7 cellular contexts compared by ENCODE assay signal in the genomic region with DNA sequence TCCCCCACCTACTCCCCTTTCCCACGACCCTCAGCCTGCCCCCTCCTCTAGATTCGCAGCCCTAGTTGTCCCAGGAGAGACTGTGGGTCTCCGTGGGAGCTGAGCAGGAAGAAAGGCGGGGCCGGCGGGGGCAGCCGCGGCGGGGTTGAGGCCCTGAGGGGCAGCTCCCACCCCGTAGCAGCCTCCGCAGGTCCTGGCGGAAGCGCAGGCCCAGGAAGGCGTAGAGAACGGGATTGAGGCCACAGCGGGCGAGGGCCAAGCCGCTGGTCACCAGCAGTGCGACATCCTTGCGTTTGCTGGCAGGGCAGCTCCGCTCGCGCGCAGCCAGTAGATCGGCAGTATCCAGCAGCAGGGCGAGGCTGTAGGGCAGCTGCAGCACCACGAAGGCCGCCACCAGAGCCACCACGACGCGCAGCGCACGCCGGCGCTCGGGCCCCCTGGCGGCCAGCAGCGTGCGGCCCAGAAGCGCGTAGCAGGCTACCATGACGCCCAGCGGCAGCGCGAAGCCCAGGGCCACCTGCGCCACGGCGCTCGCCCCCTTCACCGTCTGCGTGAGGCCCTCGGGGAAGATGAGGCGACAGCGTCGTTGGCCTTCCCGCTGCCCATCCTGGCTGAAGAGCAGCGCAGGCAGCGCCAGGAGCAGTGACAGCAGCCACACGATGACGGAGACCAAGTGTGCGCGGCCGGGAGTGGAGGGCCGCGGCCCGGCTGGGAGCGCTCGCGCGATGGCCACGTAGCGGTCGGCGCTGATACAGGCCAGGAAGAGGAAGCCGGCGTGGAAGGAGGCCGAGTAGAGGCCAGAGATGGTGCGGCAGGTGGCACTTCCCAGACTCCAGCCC. TPM values are rescaled to one million over a fixed set of nuclear protein-coding genes. Genes with fewer than 3 reads are reported as not detected.
A peak's percentile ranks its signal among the peaks of the same experiment; 100 is the strongest.
DNase-seq lines count a peak whose midpoint lies in the region; ATAC-seq and TF ChIP-seq lines count a peak whose summit lies in the region.

No MANE protein-coding gene starts in this region.

- intact Hi-C loops in gastrocnemius medialis (cut with DNase I; ENCODE audit: low total_unique reads): loop anchor here (1.0 to 2.0 kb wide), 3 partner anchors 19 to 101 kb away; partner anchors contain the start of genes RETREG3 and TUBG1

- H3K27me3 Mint-ChIP-seq in T-helper 2 cell treated with Interferon-gamma antibody and Interleukin-4, amounts not matched to agents 5 μg/mL and 100 μg/mL, for 36 hours (ENCODE audit: low read depth): peaks cover 51% of the 10 kb centered on the region
- H3K27me3 Mint-ChIP-seq in brain: peaks cover 13% of the 10 kb centered on the region

- peak overlapping the region; percentile 91 for H3K27ac Mint-ChIP-seq in T-helper 2 cell treated with Interferon-gamma antibody and Interleukin-4, amounts not matched to agents 5 μg/mL and 100 μg/mL, for 36 hours
- H3K27ac Mint-ChIP-seq in brain: peak overlapping the region; percentile 82 to 100 (median 98)

- DNase-seq in NB4 (ENCODE audit: low read depth) (peak; percentile 90), gastrocnemius medialis (peak; percentile 66 to 83)
- DNase-seq in T-helper 2 cell treated with Interferon-gamma antibody and Interleukin-4, amounts not matched to agents 5 μg/mL and 100 μg/mL, for 36 hours (ENCODE audit: low spot score): peak; percentile 77

- H3K36me3 ChIP-seq in gastrocnemius medialis: no peaks in the 10 kb centered on the region

- H3K4me1 Mint-ChIP-seq in T-helper 2 cell treated with Interferon-gamma antibody and Interleukin-4, amounts not matched to agents 5 μg/mL and 100 μg/mL, for 36 hours (ENCODE audit: low read depth): peaks cover 46% of the 10 kb centered on the region
- peaks cover 74% of the 10 kb centered on the region for H3K4me1 Mint-ChIP-seq in brain

- H3K27ac ChIP-seq in gastrocnemius medialis: peak overlapping the region; percentile 93 to 99 (median 96)

- ATAC-seq in GM18502 (IDR thresholded peaks at IDR 0.05; ENCODE audit: poor library complexity, unreplicated experiment): peak; percentile 27
- peak; percentile 22 to 27 for ATAC-seq in gastrocnemius medialis
- no peak for ATAC-seq in HG02870 (IDR thresholded peaks at IDR 0.05; ENCODE audit: unreplicated experiment)

- peak overlapping the region; percentile 73 for H3K4me3 Mint-ChIP-seq in T-helper 2 cell treated with Interferon-gamma antibody and Interleukin-4, amounts not matched to agents 5 μg/mL and 100 μg/mL, for 36 hours
- H3K4me3 Mint-ChIP-seq in brain: peak overlapping the region; percentile 61 to 95 (median 93)

- no peaks in the 10 kb centered on the region for H3K36me3 Mint-ChIP-seq in T-helper 2 cell treated with Interferon-gamma antibody and Interleukin-4, amounts not matched to agents 5 μg/mL and 100 μg/mL, for 36 hours (ENCODE audit: low read depth)
- peaks cover 8% of the 10 kb centered on the region for H3K36me3 Mint-ChIP-seq in brain

- no peaks in the 10 kb centered on the region for H3K9me3 Mint-ChIP-seq in T-helper 2 cell treated with Interferon-gamma antibody and Interleukin-4, amounts not matched to agents 5 μg/mL and 100 μg/mL, for 36 hours
- H3K9me3 Mint-ChIP-seq in brain: peaks cover 0 to 5% (median 0%) of the 10 kb centered on the region in 5 experiments

- no peaks in the 10 kb centered on the region for H3K27me3 ChIP-seq in gastrocnemius medialis

- H3K4me1 ChIP-seq in gastrocnemius medialis: peaks cover 59 to 66% of the 10 kb centered on the region in 2 donors

- H3K4me3 ChIP-seq in NB4 (ENCODE audit: low read depth, low read length) (peak overlapping the region; percentile 48), iPS-11a (ENCODE audit: low read depth, low read length) (peak overlapping the region; percentile 30), gastrocnemius medialis (peak overlapping the region; percentile 70 to 97 (median 75))

- in situ Hi-C loops in gastrocnemius medialis (cut with MboI; ENCODE audit: low sequenced_read_pairs in 4 of 4): loop anchor here (5.0 to 25.0 kb wide), 4 partner anchors 65 to 102 kb away; partner anchors contain the start of gene PSMC3IP (in 3 of the 4)

- peak; percentile 76 for TF ChIP-seq CTCF in NB4 (IDR thresholded peaks at IDR 0.05; ENCODE audit: low read depth, low read length)
- TF ChIP-seq CTCF in brain (conservative IDR thresholded peaks at IDR 0.05): peak; percentile 69 to 84
- TF ChIP-seq CTCF in gastrocnemius medialis (IDR thresholded peaks at IDR 0.05 in 4 of 5, conservative IDR thresholded peaks at IDR 0.05 in 1 of 5): peak; percentile 85 to 98 (median 97)

- peak; percentile 42 for TF ChIP-seq POLR2A in NB4 (IDR thresholded peaks at IDR 0.05; ENCODE audit: extremely low read depth, insufficient read length)
- TF ChIP-seq POLR2A in gastrocnemius medialis (IDR thresholded peaks at IDR 0.05): no peak

- no peaks in the 10 kb centered on the region for H3K9me3 ChIP-seq in gastrocnemius medialis

RNA-seq across cellular contexts. Expression of gene CCR10, which starts 1.9 kb away (rescaled TPM):
- 3.1 TPM for polyA plus RNA-seq in brain (ENCODE audit: insufficient read depth, low read depth, low replicate concordance)
- total RNA-seq in gastrocnemius medialis: 1 to 10 TPM; 2.0 to 4.6 (median 4.0) TPM

RNA-seq across cellular contexts. Expression of gene CNTNAP1, which starts 2.6 kb away (rescaled TPM):
- polyA plus RNA-seq in brain (ENCODE audit: insufficient read depth, low read depth, low replicate concordance): 20.0 TPM
- total RNA-seq in gastrocnemius medialis: under 1 TPM; 0.22 to 0.41 (median 0.40) TPM

RNA-seq across cellular contexts. Expression of gene PLEKHH3, which starts 2.9 kb away (rescaled TPM):
- polyA plus RNA-seq in brain (ENCODE audit: insufficient read depth, low read depth, low replicate concordance): 38.5 TPM
- total RNA-seq in gastrocnemius medialis: 10 to 100 TPM; 13.4 to 36.0 (median 31.3) TPM

RNA-seq across cellular contexts. Expression of gene TUBG2, which starts 20.6 kb away (rescaled TPM):
- polyA plus RNA-seq in brain (ENCODE audit: insufficient read depth, low read depth, low replicate concordance): 65.3 TPM
- total RNA-seq in gastrocnemius medialis: 1 to 10 TPM; 3.9 to 5.2 (median 4.2) TPM
